Comparison of ENCODE assay signal across 25 cellular contexts in the genomic region with DNA sequence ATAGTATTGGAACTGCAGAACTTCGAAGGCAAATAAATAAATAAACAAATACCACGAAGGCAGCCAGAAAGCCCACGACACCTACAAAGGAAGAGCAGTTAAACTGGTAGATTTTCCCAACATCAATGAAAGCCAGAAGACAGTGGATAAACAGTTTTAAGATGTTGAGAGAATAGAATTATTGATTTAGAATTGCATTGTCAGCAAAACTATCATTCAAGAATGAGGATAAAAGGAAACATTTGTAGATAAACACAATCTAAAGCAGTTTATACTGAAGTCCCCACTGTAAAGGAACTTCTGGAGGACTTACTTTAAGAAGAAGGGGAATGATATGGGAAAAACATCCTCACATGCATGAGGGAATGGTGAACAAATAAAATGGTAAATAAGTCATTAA. TPM values are rescaled to one million over a fixed set of nuclear protein-coding genes. Genes with fewer than 3 reads are reported as not detected.
DNase-seq lines count a peak whose midpoint lies in the region; ATAC-seq, FAIRE-seq and TF ChIP-seq lines count a peak whose summit lies in the region.
"Had no signal": no experiment of that assay in that cellular context is flagged by ENCODE, and none has a peak within 500 bp of the region (broad histone marks: within the 10 kb centered on the region; RNA-seq: fewer than 3 reads in every experiment).

No MANE protein-coding gene starts in this region.

- H3K27me3 ChIP-seq in IMR-90 (ENCODE audit: control insufficient read depth, insufficient read depth, low read length) (peaks cover 26% of the 10 kb centered on the region), H1 (replicated peaks in 1 of 4; ENCODE audit: control insufficient read depth in 3 of 4, extremely low read depth in 1 of 4, insufficient read depth in 3 of 4, low read length in 3 of 4) (no peaks in the 10 kb centered on the region)
- H3K27me3 ChIP-seq in CD8-positive, alpha-beta memory T cell (ENCODE audit: insufficient read depth, low read length, poor library complexity, severe bottlenecking): no peaks in the 10 kb centered on the region
- H3K27me3 ChIP-seq: BLaER1 treated with 17β-estradiol and CSF1 and Interleukin-3, amounts not matched to agents 10 nM and 100 nM had no signal

- no peaks in the 10 kb centered on the region for H3K36me3 ChIP-seq in IMR-90 (ENCODE audit: control insufficient read depth, insufficient read depth, low read length)
- no peaks in the 10 kb centered on the region for H3K36me3 ChIP-seq in H1 (ENCODE audit: control insufficient read depth in 2 of 4, insufficient read depth in 4 of 4, low read length in 3 of 4)
- H3K36me3 ChIP-seq in CD8-positive, alpha-beta memory T cell (ENCODE audit: insufficient read depth, low read length): no peaks in the 10 kb centered on the region

- dilution Hi-C loops in IMR-90 (cut with HindIII; ENCODE audit: low sequenced_read_pairs, unreplicated experiment): no loop called here

- H3K4me1 ChIP-seq in A549: no peaks in the 10 kb centered on the region
- H3K4me1 ChIP-seq in IMR-90 (ENCODE audit: control insufficient read depth, insufficient read depth, low read length): no peaks in the 10 kb centered on the region
- no peaks in the 10 kb centered on the region for H3K4me1 ChIP-seq in H1 (replicated peaks in 1 of 4; ENCODE audit: control insufficient read depth in 3 of 4, insufficient read depth in 4 of 4, low read length in 3 of 4)
- H3K4me1 ChIP-seq in CD8-positive, alpha-beta memory T cell (ENCODE audit: insufficient read depth, low read length): no peaks in the 10 kb centered on the region

- DNase-seq in A549 (ENCODE audit: low read depth in 1 of 2, low spot score in 1 of 2): no peak
- no peak for DNase-seq in IMR-90
- DNase-seq in H1 (ENCODE audit: low read depth in 1 of 2, low spot score in 2 of 2): no peak
- no peak for DNase-seq in CD8-positive, alpha-beta memory T cell
- DNase-seq in NCI-H526 (lab: John Stamatoyannopoulos, UW): no peak
- DNase-seq: 8988T; AML-193; CD4-positive, alpha-beta T cell; CD8-positive, alpha-beta T cell; COR-L47; DMS 273 treated with DMSO at 0.1 percent for 48 hours; DMS153; DMS53; DMS79; DND-41; EL; GDM1 had no signal

- peaks cover 0 to 17% (median 0%) of the 10 kb centered on the region in 3 donors for H3K36me3 Mint-ChIP-seq in CD8-positive, alpha-beta memory T cell
- H3K36me3 Mint-ChIP-seq: CD8-positive, alpha-beta T cell had no signal

- H3K56ac ChIP-seq in IMR-90 (ENCODE audit: extremely low read depth, insufficient read depth, low read length) (no peak overlapping the region), H1 (replicated peaks; ENCODE audit: insufficient read length, low read depth, low read length) (no peak overlapping the region)

- no peak overlapping the region for H3K14ac ChIP-seq in IMR-90 (replicated peaks; ENCODE audit: low read depth, low read length)
- no peak overlapping the region for H3K14ac ChIP-seq in H1 (ENCODE audit: insufficient read length)

- no peak overlapping the region for H2AK5ac ChIP-seq in IMR-90 (ENCODE audit: low read depth, low read length)
- no peak overlapping the region for H2AK5ac ChIP-seq in H1 (ENCODE audit: low read depth, low read length)

- H4K91ac ChIP-seq in IMR-90 (ENCODE audit: insufficient read depth, low read depth, low read length) (no peak overlapping the region), H1 (replicated peaks; ENCODE audit: insufficient read length, low read length) (no peak overlapping the region)

- no TSS peak for BruUV-seq in IMR-90 (replicated peaks; lab: Mats Ljungman, UMichigan)

- H2BK5ac ChIP-seq in IMR-90 (ENCODE audit: low read depth, low read length, poor library complexity, severe bottlenecking): no peak overlapping the region
- H2BK5ac ChIP-seq in H1 (ENCODE audit: low read depth, low read length): no peak overlapping the region

- H3K27ac ChIP-seq in A549: no peak overlapping the region
- no peak overlapping the region for H3K27ac ChIP-seq in IMR-90 (ENCODE audit: insufficient read depth, low read length)
- no peak overlapping the region for H3K27ac ChIP-seq in H1 (ENCODE audit: low read depth, low read length)
- no peak overlapping the region for H3K27ac ChIP-seq in CD8-positive, alpha-beta memory T cell (ENCODE audit: low read depth, low read length)
- H3K27ac ChIP-seq: BLaER1 treated with 17β-estradiol and CSF1 and Interleukin-3, amounts not matched to agents 10 nM and 100 nM; C4-2B had no signal

- CTCF ChIA-PET in A549 (lab: Yijun Ruan, JAX): interaction anchor here (0.7 to 1.4 kb wide), 2 partner anchors 10 to 503 kb away, joined by 3 read pairs; no protein-coding TSS in a partner anchor
- CTCF ChIA-PET in IMR-90 (lab: Yijun Ruan, JAX): no interaction called here
- CTCF ChIA-PET in H1 (lab: Charles Lee; ENCODE audit: partially characterized antibody): interaction anchor here (1.0 kb wide), 1 partner anchor 51 kb away, joined by 3 read pairs; no protein-coding TSS in a partner anchor
- CTCF ChIA-PET in CD8-positive, alpha-beta memory T cell (lab: Charles Lee): no interaction called here

- no peaks in the 10 kb centered on the region for H3K4me1 Mint-ChIP-seq in CD8-positive, alpha-beta memory T cell
- H3K4me1 Mint-ChIP-seq: B cell had no signal

- in situ Hi-C loops in IMR-90 (cut with MboI; ENCODE audit: low sequenced_read_pairs): no loop called here

- H2BK20ac ChIP-seq in IMR-90 (ENCODE audit: low read depth, low read length) (no peak overlapping the region), H1 (ENCODE audit: low read length) (no peak overlapping the region)

- peaks cover 16% of the 10 kb centered on the region; the same call in 2 of the 3 replicates for H3K9me3 ChIP-seq in A549
- H3K9me3 ChIP-seq in IMR-90 (ENCODE audit: control insufficient read depth, insufficient read depth, low read length): no peaks in the 10 kb centered on the region
- no peaks in the 10 kb centered on the region; a peak in 1 of 4 replicates for H3K9me3 ChIP-seq in H1 (ENCODE audit: insufficient read depth in 2 of 2, low read depth in 1 of 2, low read length in 1 of 2)
- H3K9me3 ChIP-seq in CD8-positive, alpha-beta memory T cell (ENCODE audit: low read length): no peaks in the 10 kb centered on the region

- no peaks in the 10 kb centered on the region for H3K23me2 ChIP-seq in H1 (ENCODE audit: low read depth, low read length)

- no peak for TF ChIP-seq CTCF in A549 (IDR thresholded peaks at IDR 0.05)
- TF ChIP-seq CTCF in IMR-90 (conservative IDR thresholded peaks at IDR 0.05; ENCODE audit: low read depth, low read length): no peak
- TF ChIP-seq CTCF in H1 (IDR thresholded peaks at IDR 0.05; ENCODE audit: control extremely low read depth in 1 of 3, insufficient read depth in 1 of 3, low read depth in 1 of 3, low read length in 3 of 3): no peak

- no peak overlapping the region for H2BK12ac ChIP-seq in H1 (ENCODE audit: low read depth, low read length)

- H3K23ac ChIP-seq in IMR-90 (ENCODE audit: low read depth, low read length): no peak overlapping the region
- H3K23ac ChIP-seq in H1 (ENCODE audit: insufficient read length): no peak overlapping the region

- POLR2A ChIA-PET in A549 (lab: Yijun Ruan, JAX) (no interaction called here), IMR-90 (lab: Charles Lee; ENCODE audit: unreplicated experiment) (no interaction called here), H1 (lab: Charles Lee; ENCODE audit: partially characterized antibody) (no interaction called here)
- POLR2A ChIA-PET in CD8-positive, alpha-beta memory T cell (lab: Charles Lee): no interaction called here

- no peak overlapping the region for H2BK120ac ChIP-seq in IMR-90 (ENCODE audit: low read depth, low read length)
- H2BK120ac ChIP-seq in H1 (replicated peaks; ENCODE audit: low read depth, low read length): no peak overlapping the region

- H3K79me1 ChIP-seq in IMR-90 (ENCODE audit: low read depth in 1 of 2, low read length in 2 of 2): no peaks in the 10 kb centered on the region
- no peaks in the 10 kb centered on the region for H3K79me1 ChIP-seq in H1 (ENCODE audit: low read depth, low read length)

- H4K20me1 ChIP-seq in IMR-90 (ENCODE audit: insufficient read depth, low read length) (no peaks in the 10 kb centered on the region), H1 (replicated peaks in 1 of 2; ENCODE audit: control insufficient read depth in 1 of 2, insufficient read depth in 2 of 2, low read length in 2 of 2) (no peaks in the 10 kb centered on the region)
- H4K20me1 ChIP-seq: BLaER1 treated with 17β-estradiol and CSF1 and Interleukin-3, amounts not matched to agents 10 nM and 100 nM had no signal

- H4K8ac ChIP-seq in IMR-90 (ENCODE audit: low read depth in 2 of 2, low read length in 2 of 2): no peak overlapping the region
- H4K8ac ChIP-seq in H1 (ENCODE audit: extremely low read depth, insufficient read depth, low read length): no peak overlapping the region

- no peak overlapping the region for H4K5ac ChIP-seq in IMR-90 (ENCODE audit: low read depth, low read length)
- H4K5ac ChIP-seq in H1 (ENCODE audit: insufficient read length, low read depth, low read length): no peak overlapping the region

- H3K27me3 Mint-ChIP-seq in CD8-positive, alpha-beta memory T cell: peaks cover 20 to 73% of the 10 kb centered on the region in 2 donors

- TF ChIP-seq POLR2A in A549 (IDR thresholded peaks at IDR 0.05; ENCODE audit: low read length) (no peak), IMR-90 (IDR thresholded peaks at IDR 0.05; ENCODE audit: low read depth, low read length) (no peak), H1 (IDR thresholded peaks at IDR 0.05; ENCODE audit: control extremely low read depth in 1 of 2, low read depth in 2 of 2, low read length in 2 of 2) (no peak)

- TF ChIP-seq EP300 in A549 (IDR thresholded peaks at IDR 0.05) (no peak), H1 (IDR thresholded peaks at IDR 0.05; ENCODE audit: borderline replicate concordance in 1 of 2, low read depth in 2 of 2, low read length in 2 of 2) (no peak)

- no peaks in the 10 kb centered on the region for H3K9me1 ChIP-seq in IMR-90 (ENCODE audit: insufficient read depth, low read length)

- no peak overlapping the region for H2AK9ac ChIP-seq in IMR-90 (replicated peaks; ENCODE audit: low read depth, low read length, poor library complexity)

- H3K79me2 ChIP-seq in H1 (ENCODE audit: control insufficient read depth in 1 of 2, insufficient read depth in 2 of 2, low read length in 2 of 2): no peaks in the 10 kb centered on the region

- H3K27ac Mint-ChIP-seq in CD8-positive, alpha-beta memory T cell: no peak overlapping the region
- H3K27ac Mint-ChIP-seq: B cell; CD4-positive, alpha-beta T cell; CD8-positive, alpha-beta T cell had no signal

- no peak for ATAC-seq in A549
- ATAC-seq in IMR-90 (ENCODE audit: low read depth): no peak
- ATAC-seq: CD8-positive, alpha-beta T cell; GM12878 had no signal

- TF ChIP-seq RAD21 in A549 (conservative IDR thresholded peaks at IDR 0.05 in 1 of 2, IDR thresholded peaks at IDR 0.05 in 1 of 2): no peak
- TF ChIP-seq RAD21 in IMR-90 (IDR thresholded peaks at IDR 0.05; ENCODE audit: low read length): no peak
- no peak for TF ChIP-seq RAD21 in H1 (IDR thresholded peaks at IDR 0.05 in 1 of 2, conservative IDR thresholded peaks at IDR 0.05 in 1 of 2; ENCODE audit: low read depth in 2 of 2, low read length in 2 of 2)

- FAIRE-seq in A549 (lab: Jason Lieb, UNC) (no peak), H1 (lab: Jason Lieb, UNC) (no peak)
- FAIRE-seq: A204.1, GM12878, GM12892, GM18507 had no signal

- WGBS in A549 (ENCODE audit: missing lambda C conversion rate): 4% methylated on average over 3 of the region's 3 CpGs
- WGBS in IMR-90 (ENCODE audit: extremely low coverage in 2 of 2, insufficient read length in 1 of 2), 2 experiments: no CpG with 5 or more reads among the region's 3 CpGs
- 79% methylated on average over 3 of the region's 3 CpGs; no CpG with 5 or more reads in 1 of the 2 experiments for WGBS in H1 (ENCODE audit: extremely low coverage in 1 of 2, insufficient coverage in 1 of 2, insufficient read length in 1 of 2, insufficient replicate concordance in 2 of 2, low coverage in 1 of 2, low lambda C conversion rate in 2 of 2, missing lambda C conversion rate in 1 of 2), 2 experiments

- H2BK15ac ChIP-seq in IMR-90 (ENCODE audit: low read depth, low read length): no peak overlapping the region
- no peak overlapping the region for H2BK15ac ChIP-seq in H1 (ENCODE audit: low read length)

- H3K4ac ChIP-seq in IMR-90 (ENCODE audit: low read depth, low read length) (no peak overlapping the region), H1 (replicated peaks; ENCODE audit: insufficient read length, low read depth, low read length) (no peak overlapping the region)

- H2AFZ ChIP-seq in IMR-90 (replicated peaks; ENCODE audit: low read length, poor library complexity) (no peak overlapping the region), H1 (ENCODE audit: low read length) (no peak overlapping the region)

- no peak overlapping the region for H3K4me2 ChIP-seq in A549
- no peak overlapping the region for H3K4me2 ChIP-seq in IMR-90 (ENCODE audit: low read depth, low read length)
- H3K4me2 ChIP-seq in H1 (ENCODE audit: insufficient read depth in 1 of 2, low read depth in 2 of 2, low read length in 2 of 2): no peak overlapping the region
- H3K4me2 ChIP-seq: BLaER1 treated with 17β-estradiol and CSF1 and Interleukin-3, amounts not matched to agents 10 nM and 100 nM had no signal

- H3K9ac ChIP-seq in IMR-90 (ENCODE audit: low read depth, low read length) (no peak overlapping the region), H1 (replicated peaks in 1 of 4; ENCODE audit: extremely low read depth in 1 of 4, low read depth in 3 of 4, low read length in 3 of 4) (no peak overlapping the region)
- H3K9ac ChIP-seq: BLaER1 treated with 17β-estradiol and CSF1 and Interleukin-3, amounts not matched to agents 10 nM and 100 nM had no signal

- H3K4me3 ChIP-seq in A549: no peak overlapping the region
- H3K4me3 ChIP-seq in IMR-90 (ENCODE audit: insufficient read depth, low read depth, low read length): no peak overlapping the region
- H3K4me3 ChIP-seq in H1 (ENCODE audit: extremely low read depth in 1 of 4, insufficient read depth in 2 of 4, low read depth in 3 of 4, low read length in 4 of 4): no peak overlapping the region
- H3K4me3 ChIP-seq in CD8-positive, alpha-beta memory T cell (ENCODE audit: low read length): no peak overlapping the region
- H3K4me3 ChIP-seq: BLaER1 treated with 17β-estradiol and CSF1 and Interleukin-3, amounts not matched to agents 10 nM and 100 nM; GM12878 had no signal

- peaks cover 18 to 34% (median 23%) of the 10 kb centered on the region in 5 donors for H3K9me3 Mint-ChIP-seq in CD8-positive, alpha-beta memory T cell

- intact Hi-C loops in IMR-90 (cut with micrococcal nuclease): no loop called here

- no peak overlapping the region for H3K18ac ChIP-seq in IMR-90 (ENCODE audit: low read depth, low read length)
- H3K18ac ChIP-seq in H1 (ENCODE audit: extremely low read depth, low read length): no peak overlapping the region

- no peak overlapping the region for H3K4me3 Mint-ChIP-seq in CD8-positive, alpha-beta memory T cell
- H3K4me3 Mint-ChIP-seq: B cell; CD4-positive, alpha-beta T cell; CD8-positive, alpha-beta T cell had no signal

RNA-seq across cellular contexts. Expression of gene CACNA2D4, which starts 29.5 kb away (rescaled TPM):
- polyA plus RNA-seq in A549 (2011; rRNA removed) (not detected in 2 replicates), A549 (2017; fragmentation: RNase III; extraction: RNeasy Plus Mini Kit Qiagen cat#74134 plus additional on column Dnase treatment) (not detected in 3 replicates), IMR-90 (2012; rRNA removed) (0.22 and 0.65 TPM in 2 replicates), H1 (2011; rRNA removed) (0.44 and 0.60 TPM in 2 replicates)
- polyA plus RNA-seq in A549 (2012; cell fraction: cytosol; rRNA removed): not detected in 2 replicates
- polyA plus RNA-seq in A549 (2012; cell fraction: nucleus; rRNA removed): 0.05 TPM in 1 of 2 replicates, not detected in the other
- not detected in 2 replicates for polyA minus RNA-seq in A549 (2011; rRNA and poly(A)+ RNA removed)
- total RNA-seq in IMR-90 (2012; rRNA removed): 0.18 and 0.28 TPM in 2 replicates
- 0.41 and 0.58 TPM in 2 replicates for polyA plus RNA-seq in IMR-90 (2012; cell fraction: cytosol; rRNA removed)
- polyA plus RNA-seq in IMR-90 (2012; cell fraction: nucleus; rRNA removed; ENCODE audit: low replicate concordance): 1.8 and 3.6 TPM in 2 replicates
- total RNA-seq in H1 (2021; fragmentation: NEBNext Ultra II Directional; extraction: Animal tissue kit (Norgen Biotek cat#: 25700)): 0.88 TPM in 1 of 2 replicates, not detected in the other
- 0.94 TPM for polyA plus RNA-seq in H1 (2011; cell fraction: cytosol; rRNA removed)
- polyA plus RNA-seq in H1 (2011; cell fraction: nucleus; rRNA removed): 2.4 TPM
- polyA plus RNA-seq in H1 (2012, experiment 1 of 2): 0.25 to 0.76 TPM (median 0.49 TPM) in 4 replicates
- polyA plus RNA-seq in H1 (2012, experiment 2 of 2): not detected
- polyA plus RNA-seq in H1 (2013, experiment 1 of 2): 0.12 TPM
- 0.04 TPM for polyA plus RNA-seq in H1 (2013, experiment 2 of 2)
- polyA minus RNA-seq in H1 (2011; rRNA and poly(A)+ RNA removed): 0.54 and 1.3 TPM in 2 replicates
- polyA minus RNA-seq in H1 (2011; cell fraction: cytosol; rRNA and poly(A)+ RNA removed): not detected
- 3.4 TPM for polyA minus RNA-seq in H1 (2011; cell fraction: nucleus; rRNA and poly(A)+ RNA removed)
- total RNA-seq in CD8-positive, alpha-beta memory T cell: 1 to 10 TPM; 5.7 to 6.5 TPM
- polyA plus RNA-seq in CD8-positive, alpha-beta memory T cell: 7.6 TPM
- total RNA-seq: G401 had no signal

Comparison
In these comparisons a context has a peak if more than half of its experiments do, and no peak if none do; other contexts are left out.
1. CTCF ChIA-PET loops: an anchor here in A549 (0.7 to 1.4 kb wide) and H1 (1.0 kb wide); none called in IMR-90 and CD8-positive, alpha-beta memory T cell.
2. Of the 18 proteins assayed by ChIP-seq in both H1 and A549: peak only in H1: none; only in A549: none; in both: MAFK; in neither: 17.